Comparison of ENCODE assay signal across 30 cellular contexts in genomic region chr2:106953236-106953635, GRCh38.
"Had no signal": no experiment of that assay in that cellular context is flagged by ENCODE, and none has a peak within 500 bp of the region (broad histone marks: within the 10 kb centered on the region; RNA-seq: fewer than 3 reads in every experiment).

No MANE protein-coding gene starts in this region.

- FAIRE-seq: bronchial epithelial cell, colon, keratinocyte, small intestine had no signal

- H3K36me3 ChIP-seq: esophagus muscularis mucosa, vagina, WERI-Rb-1 had no signal

- H3K27me3 ChIP-seq: esophagus muscularis mucosa, hepatocyte, vagina had no signal

- H3K79me2 ChIP-seq: hepatocyte had no signal

- H3K4me2 ChIP-seq: hepatocyte had no signal

- DNase-seq: activated CD4-positive, alpha-beta T cell treated with anti-CD3 and anti-CD28 coated beads for 48 hours; activated CD4-positive, alpha-beta T cell treated with anti-CD3 and anti-CD28 coated beads, Interleukin-2, amount 50 U/mL, for 48 hours; activated CD8-positive, alpha-beta memory T cell treated with anti-CD3 and anti-CD28 coated beads for 24 hours; activated effector memory CD4-positive, alpha-beta T cell treated with Interleukin-2 at 50 U/mL for 16 hours; activated naive CD4-positive, alpha-beta T cell treated with anti-CD3 and anti-CD28 coated beads, Interleukin-2, amount 10 ng/mL, durations not matched to agents 7 days and 5 days; activated naive CD8-positive, alpha-beta T cell treated with anti-CD3 and anti-CD28 coated beads, Interleukin-2, amount 10 ng/mL, durations not matched to agents 7 days and 5 days; amniotic stem cell; dermis blood vessel endothelial cell; effector CD4-positive, alpha-beta T cell; foreskin melanocyte; left cardiac atrium; left ventricle myocardium superior; mucosa of descending colon; small intestine; stimulated activated CD4-positive, alpha-beta T cell treated with anti-CD3 and anti-CD28 coated beads, Interleukin-1b, Interleukin-23, amount 100 ng/mL, for 48 hours; stimulated activated CD4-positive, alpha-beta T cell treated with anti-CD3 and anti-CD28 coated beads, Interleukin-4, amount 100 ng/mL, for 4 hours; stimulated activated CD8-positive, alpha-beta memory T cell treated with anti-CD3 and anti-CD28 coated beads, Interleukin-4, amount 100 ng/mL, for 48 hours; stimulated activated naive CD8-positive, alpha-beta T cell treated with anti-CD3 and anti-CD28 coated beads, Interleukin-15, amount 100 ng/mL, for 72 hours; substantia nigra; T-helper 9 cell; WERI-Rb-1 had no signal

- H2AFZ ChIP-seq: hepatocyte had no signal

- H3K4me3 ChIP-seq: esophagus muscularis mucosa, hepatocyte, mucosa of descending colon, vagina had no signal

- ATAC-seq: activated CD4-positive, CD25-positive, alpha-beta regulatory T cell treated with anti-CD3 and anti-CD28 coated beads, Interleukin-2, amount 50 U/mL, for 24 hours; left ventricle myocardium superior; mucosa of descending colon; natural killer cell treated with Interleukin-12 subunit alpha and Interleukin-12 subunit beta and Interleukin-15 and Interleukin-18, amount 100 ng/mL, for 72 hours; stimulated activated memory B cell treated with anti-CD40 and anti-IgM and Interleukin-4, amounts not matched to agents 10 μg/mL and 1 μg/mL and 100 μg/mL, for 72 hours; stimulated activated naive CD8-positive, alpha-beta T cell treated with anti-CD3 and anti-CD28 coated beads, Interleukin-15, amount 100 ng/mL, for 72 hours had no signal

- H3K9me3 ChIP-seq: esophagus muscularis mucosa, mucosa of descending colon, vagina had no signal

- H3K27ac ChIP-seq: esophagus muscularis mucosa, hepatocyte, vagina, WERI-Rb-1 had no signal

- H3K4me1 ChIP-seq: esophagus muscularis mucosa, vagina had no signal
